Comparison of ENCODE assay signal across 8 cellular contexts in genomic region chr9:85900504-85901201, GRCh38. TPM values are rescaled to one million over a fixed set of nuclear protein-coding genes. Genes with fewer than 3 reads are reported as not detected.
DNase-seq lines count a peak whose midpoint lies in the region; ATAC-seq, FAIRE-seq and TF ChIP-seq lines count a peak whose summit lies in the region.

No MANE protein-coding gene starts in this region.

- H3K36me3 Mint-ChIP-seq in CD8-positive, alpha-beta T cell = no peaks in the 10 kb centered on the region
- no peaks in the 10 kb centered on the region; a peak in 1 of 7 replicates for H3K36me3 Mint-ChIP-seq in H9 (ENCODE audit: insufficient read depth in 1 of 3, low read depth in 3 of 3)

- no peaks in the 10 kb centered on the region for H3K9me3 Mint-ChIP-seq in CD8-positive, alpha-beta T cell
- H3K9me3 Mint-ChIP-seq in H9 = no peaks in the 10 kb centered on the region; a peak in 1 of 5 replicates

- no peak overlapping the region for H3K18ac ChIP-seq in H9 (ENCODE audit: insufficient read length, low read depth, low read length)

- H3K36me3 ChIP-seq in CD8-positive, alpha-beta T cell (ENCODE audit: insufficient read depth, low read length) = no peaks in the 10 kb centered on the region
- H3K36me3 ChIP-seq in K562 (ENCODE audit: control insufficient read depth, insufficient read depth, low read length) = no peaks in the 10 kb centered on the region

- H3K14ac ChIP-seq in H9 (ENCODE audit: insufficient read depth, low read length) = no peak overlapping the region

- no peak overlapping the region for H3K4ac ChIP-seq in H9 (ENCODE audit: low read depth, low read length)

- POLR2A ChIA-PET in CD8-positive, alpha-beta T cell (lab: Charles Lee) = interaction anchor here (0.6 kb wide), 1 partner anchor 45 kb away, joined by 3 read pairs; no protein-coding TSS in a partner anchor
- POLR2A ChIA-PET in K562 (lab: Yijun Ruan, JAX) = no interaction called here

- H3K27ac ChIP-seq in CD8-positive, alpha-beta T cell (ENCODE audit: low read depth, low read length) = no peak overlapping the region
- no peak overlapping the region for H3K27ac ChIP-seq in H9 (ENCODE audit: insufficient read length, low read depth, low read length)
- no peak overlapping the region for H3K27ac ChIP-seq in K562 (ENCODE audit: extremely low read depth, low read depth, low read length)

- H3K79me1 ChIP-seq in H9 (ENCODE audit: insufficient read depth, low read depth, low read length, poor library complexity, severe bottlenecking) = no peaks in the 10 kb centered on the region

- H4K8ac ChIP-seq in H9 (replicated peaks; ENCODE audit: insufficient read length, low read depth, low read length) = no peak overlapping the region

- H4K5ac ChIP-seq in H9 (ENCODE audit: insufficient read length, low read depth, low read length) = no peak overlapping the region

- no peak overlapping the region for H2BK20ac ChIP-seq in H9 (ENCODE audit: low read depth, low read length, poor library complexity, severe bottlenecking)

- H3K4me1 Mint-ChIP-seq in CD8-positive, alpha-beta T cell (ENCODE audit: low read depth) = no peaks in the 10 kb centered on the region
- H3K4me1 Mint-ChIP-seq in H9 = no peaks in the 10 kb centered on the region

- no peaks in the 10 kb centered on the region for H3K9me3 ChIP-seq in CD8-positive, alpha-beta T cell (ENCODE audit: low read length)
- no peaks in the 10 kb centered on the region for H3K9me3 ChIP-seq in H9 (ENCODE audit: control insufficient read depth, low read depth, low read length)
- no peaks in the 10 kb centered on the region for H3K9me3 ChIP-seq in K562 (replicated peaks; ENCODE audit: control insufficient read depth, insufficient read depth, low read depth, low read length)

- intact Hi-C loops in CD8-positive, alpha-beta T cell (cut with DNase I, micrococcal nuclease) = no loop called here
- intact Hi-C loops in K562 (cut with micrococcal nuclease) = no loop called here

- H3K56ac ChIP-seq in H9 (ENCODE audit: insufficient read length, low read depth, low read length) = no peak overlapping the region

- DNase-seq in CD8-positive, alpha-beta T cell = peak in 4 of 7 experiments; percentile 5 to 43 (median 22)
- DNase-seq in H9 (peak; percentile 63), RPMI8226 (peak; percentile 26), K562 (ENCODE audit: extremely low read depth in 1 of 4, low spot score in 3 of 4) (peak; percentile 13 to 55 (median 20)), lung microvascular endothelial cell (ENCODE audit: low read depth in 2 of 2) (peak; percentile 23 to 55)

- H3K23me2 ChIP-seq in H9 (ENCODE audit: insufficient read length, low read depth, low read length, poor library complexity, severe bottlenecking) = no peaks in the 10 kb centered on the region

- H3K23ac ChIP-seq in H9 (ENCODE audit: insufficient read length, low read depth, low read length) = no peak overlapping the region

- no peaks in the 10 kb centered on the region for H3K4me1 ChIP-seq in CD8-positive, alpha-beta T cell (ENCODE audit: insufficient read depth, low read length)
- H3K4me1 ChIP-seq in H9 (ENCODE audit: insufficient read depth, low read length) (no peaks in the 10 kb centered on the region), K562 (replicated peaks in 1 of 2; ENCODE audit: control insufficient read depth in 2 of 2, insufficient read depth in 2 of 2, low read length in 2 of 2) (peaks cover 0 to 6% of the 10 kb centered on the region in 2 experiments; a peak in 3 of 5 replicates)

- no peaks in the 10 kb centered on the region for H3K9me1 ChIP-seq in K562 (ENCODE audit: control insufficient read depth, insufficient read depth, low read length)

- no peaks in the 10 kb centered on the region for H3K27me3 ChIP-seq in CD8-positive, alpha-beta T cell (ENCODE audit: insufficient read depth, low read length)
- H3K27me3 ChIP-seq in H9 (ENCODE audit: insufficient read depth, low read length) (no peaks in the 10 kb centered on the region), K562 (ENCODE audit: control insufficient read depth in 2 of 2, insufficient read depth in 2 of 2, low read length in 2 of 2) (no peaks in the 10 kb centered on the region; a peak in 1 of 5 replicates)

- in situ Hi-C loops in K562 (cut with MboI) = no loop called here

- H3K9ac ChIP-seq in H9 (ENCODE audit: extremely low read depth, insufficient read length, low read length) (no peak overlapping the region), K562 (ENCODE audit: insufficient read depth in 1 of 2, low read depth in 2 of 2, low read length in 2 of 2) (no peak overlapping the region)

- TF ChIP-seq CTCF in CD8-positive, alpha-beta T cell (IDR thresholded peaks at IDR 0.05) = peak; percentile 57
- TF ChIP-seq CTCF in H9 (conservative IDR thresholded peaks at IDR 0.05) (peak; percentile 86), K562 (IDR thresholded peaks at IDR 0.05 in 2 of 3, conservative IDR thresholded peaks at IDR 0.05 in 1 of 3; ENCODE audit: insufficient read depth in 2 of 3, low read depth in 1 of 3, low read length in 3 of 3) (peak; percentile 51 to 53 (median 51); a peak in 5 of 6 replicates)

- H2BK12ac ChIP-seq in H9 (ENCODE audit: insufficient read length, low read depth, low read length) = no peak overlapping the region

- H2BK5ac ChIP-seq in H9 (ENCODE audit: insufficient read length, low read length) = no peak overlapping the region

- CTCF ChIA-PET in CD8-positive, alpha-beta T cell (lab: Charles Lee) = interaction anchor here (0.7 to 1.6 kb wide), 4 partner anchors 39 to 1504 kb away, joined by 3 to 4 read pairs (median 3); no protein-coding TSS in a partner anchor
- CTCF ChIA-PET in K562 (lab: Yijun Ruan, JAX; ENCODE audit: low intra/inter-chr PET ratio) = no interaction called here

- no peaks in the 10 kb centered on the region for H3K79me2 ChIP-seq in H9 (ENCODE audit: insufficient read depth, low read length)
- no peaks in the 10 kb centered on the region for H3K79me2 ChIP-seq in K562 (ENCODE audit: control insufficient read depth, insufficient read depth, low read length)

- no peak for TF ChIP-seq EP300 in K562 (IDR thresholded peaks at IDR 0.05; ENCODE audit: low read length)

- FAIRE-seq in K562 (lab: Jason Lieb, UNC) = peak; percentile 81

- TF ChIP-seq POLR2A in K562 (conservative IDR thresholded peaks at IDR 0.05) = no peak

- no peak overlapping the region for H4K91ac ChIP-seq in H9 (ENCODE audit: insufficient read length, low read depth, low read length)

- BruUV-seq in K562 (replicated peaks; lab: Mats Ljungman, UMichigan) = no TSS peak

- no peak overlapping the region for H3T11ph ChIP-seq in H9 (ENCODE audit: low read length)

- no peaks in the 10 kb centered on the region for H3K27me3 Mint-ChIP-seq in CD8-positive, alpha-beta T cell (ENCODE audit: low read depth)
- no peaks in the 10 kb centered on the region for H3K27me3 Mint-ChIP-seq in H9 (ENCODE audit: low read depth)

- no CpG with 5 or more reads among the region's 9 CpGs for WGBS in H9 (ENCODE audit: extremely low coverage, insufficient read length, low lambda C conversion rate)
- WGBS in K562 (ENCODE audit: insufficient coverage, low coverage, missing lambda C conversion rate) = 14% methylated on average over 9 of the region's 9 CpGs

- no peaks in the 10 kb centered on the region for H4K20me1 ChIP-seq in H9 (ENCODE audit: control insufficient read depth, insufficient read depth, insufficient read length)
- H4K20me1 ChIP-seq in K562 (replicated peaks; ENCODE audit: control insufficient read depth, insufficient read depth, low read length) = no peaks in the 10 kb centered on the region

- no peak overlapping the region for H2BK15ac ChIP-seq in H9 (ENCODE audit: low read depth, low read length)

- no peak overlapping the region for H2AK5ac ChIP-seq in H9 (ENCODE audit: insufficient read length, low read length)

- no peak overlapping the region for H3K27ac Mint-ChIP-seq in CD8-positive, alpha-beta T cell
- no peak overlapping the region for H3K27ac Mint-ChIP-seq in H9

- peak; percentile 12 to 34; a peak in 2 of 4 replicates for TF ChIP-seq RAD21 in K562 (CRISPR knock-in tag; conservative IDR thresholded peaks at IDR 0.05 in 1 of 2, IDR thresholded peaks at IDR 0.05 in 1 of 2)

- H2BK120ac ChIP-seq in H9 (ENCODE audit: low read depth, low read length, poor library complexity, severe bottlenecking) = no peak overlapping the region

- no peak for ATAC-seq in CD8-positive, alpha-beta T cell
- peak; percentile 85 for ATAC-seq in K562
- ATAC-seq in GM21576 (IDR thresholded peaks at IDR 0.05; ENCODE audit: unreplicated experiment) = no peak
- ATAC-seq in esophagus mucosa = no peak
- no peak for ATAC-seq in HG03439 (IDR thresholded peaks at IDR 0.05; ENCODE audit: unreplicated experiment)

- H3K4me3 ChIP-seq in CD8-positive, alpha-beta T cell (ENCODE audit: low read depth, low read length) = no peak overlapping the region
- H3K4me3 ChIP-seq in K562 = no peak overlapping the region

- H3K4me2 ChIP-seq in H9 (ENCODE audit: insufficient read depth, insufficient read length, low read length) = no peak overlapping the region
- no peak overlapping the region for H3K4me2 ChIP-seq in K562 (ENCODE audit: insufficient read depth, low read length)

- H3K4me3 Mint-ChIP-seq in CD8-positive, alpha-beta T cell = no peak overlapping the region
- no peak overlapping the region for H3K4me3 Mint-ChIP-seq in H9

- H2AFZ ChIP-seq in H9 (ENCODE audit: low read length) (no peak overlapping the region), K562 (ENCODE audit: low read depth, low read length) (no peak overlapping the region)

TF ChIP-seq in K562, 482 proteins besides CTCF, POLR2A, EP300 and RAD21 (continues in another document):
- TF ChIP-seq PCBP2 (IDR thresholded peaks at IDR 0.05; ENCODE audit: low read depth, low read length, poor library complexity, severe bottlenecking) = no peak

RNA-seq across cellular contexts. Expression of gene NAA35, which starts 40.3 kb away (rescaled TPM):
- total RNA-seq in CD8-positive, alpha-beta T cell = 10 to 100 TPM; 19.8 to 24.0 TPM
- 36.6 and 38.6 TPM in 2 replicates for total RNA-seq in H9 (2021)
- 15.6 and 50.6 TPM in 2 replicates for total RNA-seq in K562 (2011; cell fraction: chromatin; rRNA removed; ENCODE audit: low replicate concordance)
- total RNA-seq in K562 (2011; cell fraction: nucleolus; rRNA removed) = 9.7 and 12.0 TPM in 2 replicates
- total RNA-seq in K562 (2011; cell fraction: nucleoplasm; rRNA removed) = 18.5 and 21.4 TPM in 2 replicates
- 14.7 and 17.7 TPM in 2 replicates for total RNA-seq in K562 (2014; rRNA removed)
- total RNA-seq in K562 (2014; rRNA removed; fragmentation: Illumina TruSeq; extraction: Trizol) = 31.4 and 37.9 TPM in 2 replicates
- total RNA-seq in K562 (2015; rRNA removed; fragmentation: Illumina TruSeq; extraction: Trizol) = 27.4 and 30.3 TPM in 2 replicates
- total RNA-seq in K562 (2021) = 27.4 and 29.0 TPM in 2 replicates
- 36.6 and 43.9 TPM in 2 replicates for polyA plus RNA-seq in K562 (2011; rRNA removed)
- 10.2 and 16.4 TPM in 2 replicates for polyA plus RNA-seq in K562 (2011; cell fraction: cytosol; rRNA removed)
- polyA plus RNA-seq in K562 (2011; cell fraction: nucleus; rRNA removed) = 31.2 and 46.7 TPM in 2 replicates
- 16.1 and 23.1 TPM in 2 replicates for polyA plus RNA-seq in K562 (2012)
- polyA plus RNA-seq in K562 (2014; fragmentation: Illumina TruSeq; extraction: Trizol) = 30.7 and 34.8 TPM in 2 replicates
- 10 to 100 TPM; 22.1 to 23.6 TPM for polyA plus RNA-seq in K562 (2014; fragmentation: Nextera tagmentation; extraction: Ambion mirVana)
- 22.2 and 22.9 TPM in 2 replicates for polyA plus RNA-seq in K562 (2014; rRNA removed)
- 38.1 and 41.5 TPM in 2 replicates for polyA minus RNA-seq in K562 (2011; rRNA and poly(A)+ RNA removed)
- polyA minus RNA-seq in K562 (2011; cell fraction: cytosol; rRNA and poly(A)+ RNA removed) = 11.6 and 13.8 TPM in 2 replicates
- polyA minus RNA-seq in K562 (2011; cell fraction: nucleus; rRNA and poly(A)+ RNA removed) = 13.2 and 24.5 TPM in 2 replicates
- total RNA-seq in lung microvascular endothelial cell = 13.3 and 13.5 TPM in 2 replicates
- 17.3 TPM for total RNA-seq in esophagus mucosa
